28 cellular contexts compared by ENCODE assay signal in genomic region chr18:53147472-53147871, GRCh38.
"Had no signal": no experiment of that assay in that cellular context is flagged by ENCODE, and none has a peak within 500 bp of the region (broad histone marks: within the 10 kb centered on the region; RNA-seq: fewer than 3 reads in every experiment).

No MANE protein-coding gene starts in this region.

- H3K9me3 ChIP-seq: SJCRH30 had no signal

- H3K36me3 ChIP-seq: SJCRH30 had no signal

- H3K27me3 ChIP-seq: SJCRH30 had no signal

- ATAC-seq: Panc1, Right ventricle myocardium inferior, SK-N-SH treated with all-trans-retinoic acid at 6 μM for 48 hours, T-cell, T-helper 17 cell had no signal

- H3K9ac ChIP-seq: KMS-11 had no signal

- DNase-seq: Karpas-422, MM.1S, NCI-H1048, NCI-H1092 treated with DMSO at 0.1 percent for 48 hours, NCI-H1105 treated with DMSO at 0.1 percent for 48 hours, NCI-H1436, NCI-H146, NCI-H187, NCI-H1930, NCI-H2029 treated with DMSO at 0.1 percent for 48 hours, NCI-H2081 treated with DMSO at 0.1 percent for 48 hours, NCI-H2107, NCI-H226, NCI-H510A treated with DMSO at 0.1 percent for 48 hours, NCI-H526 treated with DMSO at 0.1 percent for 48 hours, NCI-H774, PC-9, SHP77, SIG-M5, SJCRH30, T-cell, T-helper 17 cell had no signal

- H3K4me2 ChIP-seq: KMS-11, PC-9 had no signal

- H3K4me3 ChIP-seq: PC-9, SJCRH30, SK-N-MC had no signal

- H3K27ac ChIP-seq: KMS-11, PC-9, RWPE1, SJCRH30, SK-N-MC had no signal

- H2AFZ ChIP-seq: PC-9 had no signal
